8 cellular contexts compared by ENCODE assay signal in genomic region chr1:65431111-65431705, GRCh38. TPM values are rescaled to one million over a fixed set of nuclear protein-coding genes. Genes with fewer than 3 reads are reported as not detected.
A peak's percentile ranks its signal among the peaks of the same experiment; 100 is the strongest.
DNase-seq lines count a peak whose midpoint lies in the region; ATAC-seq, FAIRE-seq and TF ChIP-seq lines count a peak whose summit lies in the region.

No MANE protein-coding gene starts in this region.

- H3K9me3 ChIP-seq in right lobe of liver = peaks cover 0 to 2% (median 0%) of the 10 kb centered on the region in 4 donors

- no peak for TF ChIP-seq POLR2A in right lobe of liver (IDR thresholded peaks at IDR 0.05)

- ATAC-seq in GM21390 (IDR thresholded peaks at IDR 0.05; ENCODE audit: unreplicated experiment) (peak; percentile 67), right lobe of liver (peak; percentile 65 to 78 (median 74)), GM19463 (IDR thresholded peaks at IDR 0.05; ENCODE audit: unreplicated experiment) (no peak), GM19035 (IDR thresholded peaks at IDR 0.05; ENCODE audit: unreplicated experiment) (no peak), HG03460 (IDR thresholded peaks at IDR 0.05; ENCODE audit: unreplicated experiment) (no peak)

- 14% methylated on average over 1 of the region's 1 CpG for WGBS in right lobe of liver (ENCODE audit: insufficient coverage, low coverage, low lambda C conversion rate, missing lambda C conversion rate)

- H3K4me1 ChIP-seq in right lobe of liver = no peaks in the 10 kb centered on the region

- FAIRE-seq in D721Med (lab: Jason Lieb, UNC) = peak; percentile 16

- H3K36me3 ChIP-seq in right lobe of liver = peaks cover 0 to 47% (median 7%) of the 10 kb centered on the region in 4 donors

- H3K27ac ChIP-seq in right lobe of liver = no peak overlapping the region

- intact Hi-C loops in right lobe of liver (cut with DNase I) = loop anchor here in 1 of 2 donors (10.0 kb wide), 1 partner anchor 254 kb away; no protein-coding TSS in a partner anchor

- DNase-seq in D721Med (ENCODE audit: insufficient read length, low spot score) = no peak
- peak; percentile 47 for DNase-seq in NCI-H2029 treated with DMSO at 0.1 percent for 48 hours (lab: John Stamatoyannopoulos, UW)
- peak; percentile 68 for DNase-seq in astrocyte of the hippocampus (ENCODE audit: low read depth, low spot score)
- no peak for DNase-seq in right lobe of liver

- H3K4me3 ChIP-seq in right lobe of liver = no peak overlapping the region

- TF ChIP-seq CTCF in D721Med (IDR thresholded peaks at IDR 0.05; ENCODE audit: insufficient read depth, missing control alignments) (peak; percentile 60), right lobe of liver (IDR thresholded peaks at IDR 0.05) (peak; percentile 57 to 75 (median 69))

- H3K27me3 ChIP-seq in right lobe of liver = no peaks in the 10 kb centered on the region

RNA-seq across cellular contexts. Expression of gene LEPR, which starts 10.7 kb away (rescaled TPM):
- total RNA-seq in right lobe of liver = 100 to 1,000 TPM in 2 of 6 experiments, 10 to 100 TPM in 4; 26.8 to 264 (median 57.1) TPM

RNA-seq across cellular contexts. Expression of gene LEPROT, which starts 10.7 kb away (rescaled TPM):
- 10 to 100 TPM; 26.6 to 50.2 (median 37.5) TPM for total RNA-seq in right lobe of liver

Comparison
In these comparisons a context has a peak if more than half of its experiments do, and no peak if none do; other contexts are left out.
1. DNase-seq: peak in NCI-H2029 treated with DMSO at 0.1 percent for 48 hours (single experiment) and astrocyte of the hippocampus (single experiment); none in D721Med (single experiment) and right lobe of liver (0 of 3).
2. ATAC-seq: peak in GM21390 (single experiment) and right lobe of liver (4 of 4); none in GM19463 (single experiment), GM19035 (single experiment) and HG03460 (single experiment).